14 cellular contexts compared by ENCODE assay signal in the genomic region with DNA sequence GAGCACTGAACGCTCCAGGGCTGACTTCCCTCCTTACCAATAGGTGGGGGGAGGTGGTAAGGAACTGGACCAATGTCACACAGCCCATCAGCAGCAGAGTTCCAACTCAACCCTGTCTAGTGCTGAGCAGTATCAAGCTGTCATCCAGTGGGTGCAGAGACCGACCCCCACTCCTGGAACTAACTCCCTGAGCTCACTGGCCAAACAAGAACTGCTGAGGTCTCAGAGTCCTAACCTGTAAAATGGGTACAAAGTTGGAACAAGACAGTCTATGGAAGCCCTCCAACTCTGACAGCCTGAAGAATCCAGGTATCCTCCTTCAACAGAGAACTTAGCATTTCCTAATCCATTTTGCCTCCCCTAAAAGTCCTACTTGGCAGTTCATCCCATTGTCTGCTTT.
DNase-seq lines count a peak whose midpoint lies in the region; ATAC-seq and TF ChIP-seq lines count a peak whose summit lies in the region.
"Had no signal": no experiment of that assay in that cellular context is flagged by ENCODE, and none has a peak within 500 bp of the region (broad histone marks: within the 10 kb centered on the region; RNA-seq: fewer than 3 reads in every experiment).

No MANE protein-coding gene starts in this region.

- no peaks in the 10 kb centered on the region for H3K4me1 Mint-ChIP-seq in stimulated activated effector memory CD8-positive, alpha-beta T cell treated with anti-CD3 and anti-CD28 coated beads, Interleukin-12 subunit alpha, Interleukin-12 subunit beta, amount 100 ng/mL, for 72 hours
- H3K4me1 Mint-ChIP-seq: B cell had no signal

- H3K27ac ChIP-seq in right atrium auricular region: peak overlapping the region; percentile 54 to 56
- no peak overlapping the region for H3K27ac ChIP-seq in right cardiac atrium (ENCODE audit: low read length)
- peak overlapping the region; percentile 13 to 75 for H3K27ac ChIP-seq in coronary artery
- H3K27ac ChIP-seq in lower lobe of right lung: no peak overlapping the region
- H3K27ac ChIP-seq: HL-60 had no signal

- H3K4me3 Mint-ChIP-seq in stimulated activated effector memory CD8-positive, alpha-beta T cell treated with anti-CD3 and anti-CD28 coated beads, Interleukin-12 subunit alpha, Interleukin-12 subunit beta, amount 100 ng/mL, for 72 hours: no peak overlapping the region
- H3K4me3 Mint-ChIP-seq: B cell; CD4-positive, alpha-beta T cell had no signal

- H3K9me3 Mint-ChIP-seq in stimulated activated effector memory CD8-positive, alpha-beta T cell treated with anti-CD3 and anti-CD28 coated beads, Interleukin-12 subunit alpha, Interleukin-12 subunit beta, amount 100 ng/mL, for 72 hours: no peaks in the 10 kb centered on the region
- H3K9me3 Mint-ChIP-seq: CD4-positive, alpha-beta T cell had no signal

- no peak overlapping the region for H3K4me3 ChIP-seq in right atrium auricular region
- no peak overlapping the region for H3K4me3 ChIP-seq in right cardiac atrium (ENCODE audit: low read length)
- no peak overlapping the region for H3K4me3 ChIP-seq in coronary artery
- no peak overlapping the region for H3K4me3 ChIP-seq in lower lobe of right lung

- no peaks in the 10 kb centered on the region for H3K9me3 ChIP-seq in right atrium auricular region
- H3K9me3 ChIP-seq in right cardiac atrium (ENCODE audit: control insufficient read depth, low read length): no peaks in the 10 kb centered on the region
- H3K9me3 ChIP-seq in lower lobe of right lung: no peaks in the 10 kb centered on the region

- DNase-seq in right atrium auricular region (ENCODE audit: low spot score): no peak
- no peak for DNase-seq in right cardiac atrium
- no peak for DNase-seq in coronary artery (ENCODE audit: low spot score)
- DNase-seq in stimulated activated effector memory CD8-positive, alpha-beta T cell treated with anti-CD3 and anti-CD28 coated beads, Interleukin-12 subunit alpha, Interleukin-12 subunit beta, amount 100 ng/mL, for 72 hours (ENCODE audit: low spot score in 2 of 2): no peak
- no peak for DNase-seq in stimulated activated naive CD4-positive, alpha-beta T cell treated with Interleukin-2 at 50 U/mL for 16 hours (lab: John Stamatoyannopoulos, UW)
- no peak for DNase-seq in islet precursor cell
- no peak for DNase-seq in lower lobe of right lung
- DNase-seq: C1 segment of cervical spinal cord; Calu3; CD4-positive, alpha-beta T cell; DMS 273 treated with DMSO at 0.1 percent for 48 hours; HCEC 1CT had no signal

- TF ChIP-seq CTCF in right atrium auricular region (IDR thresholded peaks at IDR 0.05) (no peak), coronary artery (IDR thresholded peaks at IDR 0.05) (no peak), lower lobe of right lung (IDR thresholded peaks at IDR 0.05) (no peak)

- peaks cover 78% of the 10 kb centered on the region for H3K36me3 Mint-ChIP-seq in stimulated activated effector memory CD8-positive, alpha-beta T cell treated with anti-CD3 and anti-CD28 coated beads, Interleukin-12 subunit alpha, Interleukin-12 subunit beta, amount 100 ng/mL, for 72 hours

- intact Hi-C loops in right cardiac atrium (cut with DNase I) (loop anchor here in 1 of 4 donors (10.0 kb wide), 1 partner anchor 86 kb away; no protein-coding TSS in a partner anchor), lower lobe of right lung (cut with DNase I) (no loop called here)

- peak overlapping the region; percentile 36 for H3K27ac Mint-ChIP-seq in stimulated activated effector memory CD8-positive, alpha-beta T cell treated with anti-CD3 and anti-CD28 coated beads, Interleukin-12 subunit alpha, Interleukin-12 subunit beta, amount 100 ng/mL, for 72 hours
- H3K27ac Mint-ChIP-seq: B cell; CD4-positive, alpha-beta T cell had no signal

- H3K27me3 ChIP-seq in right atrium auricular region (no peaks in the 10 kb centered on the region), right cardiac atrium (ENCODE audit: control insufficient read depth, insufficient read depth) (no peaks in the 10 kb centered on the region), lower lobe of right lung (ENCODE audit: low read depth) (no peaks in the 10 kb centered on the region)

- ATAC-seq in right cardiac atrium (no peak), lower lobe of right lung (no peak)
- ATAC-seq in stimulated activated effector memory CD8-positive, alpha-beta T cell treated with anti-CD3 and anti-CD28 coated beads, Interleukin-12 subunit alpha, Interleukin-12 subunit beta, amount 100 ng/mL, for 72 hours: no peak

- H3K4me1 ChIP-seq in right atrium auricular region: peaks cover 0 to 29% of the 10 kb centered on the region in 2 donors
- H3K4me1 ChIP-seq in right cardiac atrium (ENCODE audit: control insufficient read depth, insufficient read depth, low read length): peaks cover 3% of the 10 kb centered on the region
- H3K4me1 ChIP-seq in lower lobe of right lung: no peaks in the 10 kb centered on the region

- H3K36me3 ChIP-seq in right atrium auricular region (no peaks in the 10 kb centered on the region), lower lobe of right lung (peaks cover 15% of the 10 kb centered on the region)

- WGBS in right cardiac atrium: 74% methylated on average over 2 of the region's 2 CpGs

Comparison
In these comparisons a context has a peak if more than half of its experiments do, and no peak if none do; other contexts are left out.
1. H3K27ac ChIP-seq: peak in right atrium auricular region (2 of 2) and coronary artery (2 of 2); none in right cardiac atrium (single experiment) and lower lobe of right lung (single experiment).